In genomic region chr4:2041234-2042130, GRCh38 we compare ENCODE assay signal across 8 cellular contexts. TPM values are rescaled to one million over a fixed set of nuclear protein-coding genes. Genes with fewer than 3 reads are reported as not detected.
DNase-seq lines count a peak whose midpoint lies in the region; ATAC-seq, FAIRE-seq and TF ChIP-seq lines count a peak whose summit lies in the region.

No MANE protein-coding gene starts in this region.

- H3K4me1 Mint-ChIP-seq in activated CD4-positive, alpha-beta T cell treated with anti-CD3 and anti-CD28 coated beads, Interleukin-2, amount 10 ng/mL, durations not matched to agents 7 days and 5 days: peaks cover 4% of the 10 kb centered on the region

- H3K27ac Mint-ChIP-seq in activated CD4-positive, alpha-beta T cell treated with anti-CD3 and anti-CD28 coated beads, Interleukin-2, amount 10 ng/mL, durations not matched to agents 7 days and 5 days: no peak overlapping the region

- peaks cover 28% of the 10 kb centered on the region for H3K27me3 Mint-ChIP-seq in activated CD4-positive, alpha-beta T cell treated with anti-CD3 and anti-CD28 coated beads, Interleukin-2, amount 10 ng/mL, durations not matched to agents 7 days and 5 days

- in situ Hi-C loops in HepG2 (cut with HindIII; ENCODE audit: extremely low pct_ligation_motif_present, low pct_unique_long_range_greater_than_20kb): no loop called here

- FAIRE-seq in HepG2 (lab: Jason Lieb, UNC): no peak

- peaks cover 6 to 24% of the 10 kb centered on the region in 2 experiments for H3K27me3 ChIP-seq in HepG2 (ENCODE audit: control insufficient read depth in 1 of 2, insufficient read depth in 2 of 2, low read length in 2 of 2)

- no peak for TF ChIP-seq RAD21 in HepG2 (CRISPR knock-in tag; IDR thresholded peaks at IDR 0.05)

- H3K79me2 ChIP-seq in HepG2 (ENCODE audit: insufficient read depth, low read length): no peaks in the 10 kb centered on the region

- H3K4me3 ChIP-seq in GM12875 (ENCODE audit: low read depth, low read length) (peak overlapping the region; percentile 66), HepG2 (replicated peaks in 1 of 3; ENCODE audit: insufficient read depth in 1 of 3, low read depth in 2 of 3, low read length in 3 of 3) (peak overlapping the region; percentile 65 to 80 (median 79))

- no TSS peak for BruUV-seq in HepG2 (replicated peaks; lab: Mats Ljungman, UMichigan)

- no peak overlapping the region for H2AFZ ChIP-seq in HepG2 (ENCODE audit: low read length)

- TF ChIP-seq CTCF in GM12875 (IDR thresholded peaks at IDR 0.05; ENCODE audit: borderline replicate concordance, insufficient read depth, low read depth, low read length) (no peak), HepG2 (CRISPR knock-in tag; IDR thresholded peaks at IDR 0.05) (no peak)

- H3K4me1 ChIP-seq in HepG2 (ENCODE audit: insufficient read depth, low read length): peaks cover 13% of the 10 kb centered on the region

- no peaks in the 10 kb centered on the region for H3K36me3 ChIP-seq in HepG2 (replicated peaks in 1 of 2; ENCODE audit: control insufficient read depth in 1 of 2, insufficient read depth in 2 of 2, low read length in 2 of 2)

- H3K36me3 Mint-ChIP-seq in activated CD4-positive, alpha-beta T cell treated with anti-CD3 and anti-CD28 coated beads, Interleukin-2, amount 10 ng/mL, durations not matched to agents 7 days and 5 days (ENCODE audit: low read depth): peaks cover 1% of the 10 kb centered on the region

- H3K9me3 Mint-ChIP-seq in activated CD4-positive, alpha-beta T cell treated with anti-CD3 and anti-CD28 coated beads, Interleukin-2, amount 10 ng/mL, durations not matched to agents 7 days and 5 days: no peaks in the 10 kb centered on the region

- no peak overlapping the region for H3K27ac ChIP-seq in HepG2 (ENCODE audit: extremely low read length, insufficient read depth, low read length)

- intact Hi-C loops in HepG2 (cut with micrococcal nuclease; ENCODE audit: unreplicated experiment): no loop called here

- H3K4me3 Mint-ChIP-seq in activated CD4-positive, alpha-beta T cell treated with anti-CD3 and anti-CD28 coated beads, Interleukin-2, amount 10 ng/mL, durations not matched to agents 7 days and 5 days: peak overlapping the region; percentile 76

- CTCF ChIA-PET in activated CD4-positive, alpha-beta T cell treated with anti-CD3 and anti-CD28 coated beads, Interleukin-2, amount 10 ng/mL, durations not matched to agents 7 days and 5 days (lab: Charles Lee): interaction anchor here (1.2 kb wide), 1 partner anchor 11 kb away, joined by 3 read pairs; no protein-coding TSS in a partner anchor
- CTCF ChIA-PET in HepG2 (lab: Yijun Ruan, JAX; ENCODE audit: low intra/inter-chr PET ratio, low total read pairs): no interaction called here

- peak; percentile 12 for DNase-seq in NCI-H2227 treated with DMSO at 0.1 percent for 48 hours (lab: John Stamatoyannopoulos, UW)
- DNase-seq in activated CD4-positive, alpha-beta T cell treated with anti-CD3 and anti-CD28 coated beads, Interleukin-2, amount 10 ng/mL, durations not matched to agents 7 days and 5 days: peak; percentile 88
- DNase-seq in dermis blood vessel endothelial cell: peak; percentile 68
- peak; percentile 55 for DNase-seq in HepG2 (ENCODE audit: low spot score)
- peak; percentile 87 to 94 for DNase-seq in stimulated activated CD4-positive, alpha-beta T cell treated with anti-CD3 and anti-CD28 coated beads, Interleukin-2, amount 100 ng/mL, for 24 hours
- no peak for DNase-seq in cerebellar nuclear complex (lab: John Stamatoyannopoulos, UW)

- WGBS in HepG2 (ENCODE audit: low lambda C conversion rate): 17% methylated on average over 15 of the region's 94 CpGs

- H3K4me2 ChIP-seq in HepG2 (ENCODE audit: low read depth, low read length): peak overlapping the region; percentile 76

- POLR2A ChIA-PET in activated CD4-positive, alpha-beta T cell treated with anti-CD3 and anti-CD28 coated beads, Interleukin-2, amount 10 ng/mL, durations not matched to agents 7 days and 5 days (lab: Charles Lee): no interaction called here
- POLR2A ChIA-PET in HepG2 (lab: Yijun Ruan, JAX): no interaction called here

- no peak for TF ChIP-seq POLR2A in HepG2 (IDR thresholded peaks at IDR 0.05; ENCODE audit: insufficient read depth in 1 of 2, low read depth in 2 of 2, low read length in 2 of 2)

- no peak overlapping the region for H3K9ac ChIP-seq in HepG2 (ENCODE audit: insufficient read depth, low read depth, low read length)

- no peaks in the 10 kb centered on the region for H4K20me1 ChIP-seq in HepG2 (ENCODE audit: insufficient read depth, low read length)

- peak; percentile 74 for ATAC-seq in HG02870 (IDR thresholded peaks at IDR 0.05; ENCODE audit: unreplicated experiment)
- ATAC-seq in HepG2: peak; percentile 66

- no peaks in the 10 kb centered on the region for H3K9me3 ChIP-seq in HepG2 (ENCODE audit: low read length)

- no peak for TF ChIP-seq EP300 in HepG2 (IDR thresholded peaks at IDR 0.05; ENCODE audit: low read depth in 2 of 2, low read length in 2 of 2)
- no peak for TF ChIP-seq EP300 in HepG2 (CRISPR knock-in tag; IDR thresholded peaks at IDR 0.05; ENCODE audit: borderline replicate concordance)

TF ChIP-seq in HepG2, 621 proteins besides CTCF, POLR2A, EP300 and RAD21 (continues in another document):
- TF ChIP-seq ZNF777 (CRISPR knock-in tag; IDR thresholded peaks at IDR 0.05) (peak; percentile 83), MXI1 (IDR thresholded peaks at IDR 0.05; ENCODE audit: borderline replicate concordance, low read depth, low read length) (peak; percentile 25; the same call in 1 of the 3 replicates), PAX8 (CRISPR knock-in tag; IDR thresholded peaks at IDR 0.05; ENCODE audit: borderline replicate concordance) (no peak)

RNA-seq across cellular contexts. Expression of gene NAT8L, which starts 17.6 kb away (rescaled TPM):
- under 1 TPM in 1 of 2 experiments, not detected in 1; 0.07 TPM for total RNA-seq in activated CD4-positive, alpha-beta T cell treated with anti-CD3 and anti-CD28 coated beads, Interleukin-2, amount 10 ng/mL, durations not matched to agents 7 days and 5 days
- total RNA-seq in dermis blood vessel endothelial cell: under 0.01 TPM in 2 replicates
- total RNA-seq in HepG2 (2016; rRNA removed; fragmentation: Illumina TruSeq; extraction: Trizol): 1.6 and 3.3 TPM in 2 replicates
- total RNA-seq in HepG2 (2016; cell fraction: cytosol; rRNA removed; fragmentation: Illumina TruSeq; extraction: Trizol; ENCODE audit: low read depth): 0.40 and 0.53 TPM in 2 replicates
- 1.7 and 3.2 TPM in 2 replicates for total RNA-seq in HepG2 (2016; cell fraction: insoluble cytoplasmic fraction; rRNA removed; fragmentation: Illumina TruSeq; extraction: Trizol)
- total RNA-seq in HepG2 (2016; cell fraction: membrane; rRNA removed; fragmentation: Illumina TruSeq; extraction: Trizol): 1.5 and 1.7 TPM in 2 replicates
- total RNA-seq in HepG2 (2016; cell fraction: nucleus; rRNA removed; fragmentation: Illumina TruSeq; extraction: Trizol): 2.9 and 3.4 TPM in 2 replicates
- polyA plus RNA-seq in HepG2 (2011; rRNA removed): 2.2 and 3.4 TPM in 2 replicates
- polyA plus RNA-seq in HepG2 (2011; cell fraction: cytosol; rRNA removed): 4.1 and 4.4 TPM in 2 replicates
- polyA plus RNA-seq in HepG2 (2011; cell fraction: nucleus; rRNA removed): 11.8 TPM in 2 replicates
- polyA plus RNA-seq in HepG2 (2012): 1.1 and 3.9 TPM in 2 replicates
- 0.63 and 0.64 TPM in 2 replicates for polyA plus RNA-seq in HepG2 (2016; cell fraction: cytosol; fragmentation: Illumina TruSeq; extraction: Trizol; ENCODE audit: low read depth)
- polyA plus RNA-seq in HepG2 (2016; cell fraction: insoluble cytoplasmic fraction; fragmentation: Illumina TruSeq; extraction: Trizol; ENCODE audit: low read depth): 3.1 and 3.9 TPM in 2 replicates
- 1.5 and 1.8 TPM in 2 replicates for polyA plus RNA-seq in HepG2 (2016; cell fraction: membrane; fragmentation: Illumina TruSeq; extraction: Trizol; ENCODE audit: low read depth)
- polyA plus RNA-seq in HepG2 (2016; cell fraction: nucleus; fragmentation: Illumina TruSeq; extraction: Trizol; ENCODE audit: insufficient read depth, low read depth): 8.3 and 8.8 TPM in 2 replicates
- polyA minus RNA-seq in HepG2 (2011; rRNA and poly(A)+ RNA removed; ENCODE audit: low replicate concordance): 10.6 and 14.5 TPM in 2 replicates
- polyA minus RNA-seq in HepG2 (2011; cell fraction: cytosol; rRNA and poly(A)+ RNA removed): 3.8 and 4.2 TPM in 2 replicates
- 2.4 and 2.9 TPM in 2 replicates for polyA minus RNA-seq in HepG2 (2011; cell fraction: nucleus; rRNA and poly(A)+ RNA removed)

RNA-seq across cellular contexts. Expression of gene NELFA, which starts 32.7 kb away (rescaled TPM):
- 10 to 100 TPM; 34.7 to 36.2 TPM for total RNA-seq in activated CD4-positive, alpha-beta T cell treated with anti-CD3 and anti-CD28 coated beads, Interleukin-2, amount 10 ng/mL, durations not matched to agents 7 days and 5 days
- total RNA-seq in dermis blood vessel endothelial cell (13.8 and 17.0 TPM in 2 replicates), HepG2 (2016; rRNA removed; fragmentation: Illumina TruSeq; extraction: Trizol) (11.4 and 18.5 TPM in 2 replicates)
- total RNA-seq in HepG2 (2016; cell fraction: cytosol; rRNA removed; fragmentation: Illumina TruSeq; extraction: Trizol; ENCODE audit: low read depth): 11.0 and 11.5 TPM in 2 replicates
- 10.3 and 19.4 TPM in 2 replicates for total RNA-seq in HepG2 (2016; cell fraction: insoluble cytoplasmic fraction; rRNA removed; fragmentation: Illumina TruSeq; extraction: Trizol)
- 15.4 and 15.7 TPM in 2 replicates for total RNA-seq in HepG2 (2016; cell fraction: membrane; rRNA removed; fragmentation: Illumina TruSeq; extraction: Trizol)
- total RNA-seq in HepG2 (2016; cell fraction: nucleus; rRNA removed; fragmentation: Illumina TruSeq; extraction: Trizol): 15.3 and 18.5 TPM in 2 replicates
- 13.3 and 14.6 TPM in 2 replicates for polyA plus RNA-seq in HepG2 (2011; rRNA removed)
- polyA plus RNA-seq in HepG2 (2011; cell fraction: cytosol; rRNA removed): 6.5 and 13.6 TPM in 2 replicates
- polyA plus RNA-seq in HepG2 (2011; cell fraction: nucleus; rRNA removed): 45.3 and 58.0 TPM in 2 replicates
- polyA plus RNA-seq in HepG2 (2012): 16.5 and 18.9 TPM in 2 replicates
- 6.0 and 6.9 TPM in 2 replicates for polyA plus RNA-seq in HepG2 (2016; cell fraction: cytosol; fragmentation: Illumina TruSeq; extraction: Trizol; ENCODE audit: low read depth)
- 18.4 and 25.2 TPM in 2 replicates for polyA plus RNA-seq in HepG2 (2016; cell fraction: insoluble cytoplasmic fraction; fragmentation: Illumina TruSeq; extraction: Trizol; ENCODE audit: low read depth)
- 9.2 and 10.2 TPM in 2 replicates for polyA plus RNA-seq in HepG2 (2016; cell fraction: membrane; fragmentation: Illumina TruSeq; extraction: Trizol; ENCODE audit: low read depth)
- polyA plus RNA-seq in HepG2 (2016; cell fraction: nucleus; fragmentation: Illumina TruSeq; extraction: Trizol; ENCODE audit: insufficient read depth, low read depth): 43.4 and 47.9 TPM in 2 replicates
- 8.8 and 40.6 TPM in 2 replicates for polyA minus RNA-seq in HepG2 (2011; rRNA and poly(A)+ RNA removed; ENCODE audit: low replicate concordance)
- 11.3 and 19.9 TPM in 2 replicates for polyA minus RNA-seq in HepG2 (2011; cell fraction: cytosol; rRNA and poly(A)+ RNA removed)
- polyA minus RNA-seq in HepG2 (2011; cell fraction: nucleus; rRNA and poly(A)+ RNA removed): 29.0 and 37.0 TPM in 2 replicates

Comparison
In these comparisons a context has a peak if more than half of its experiments do, and no peak if none do; other contexts are left out.
1. DNase-seq: peak in NCI-H2227 treated with DMSO at 0.1 percent for 48 hours (single experiment), activated CD4-positive, alpha-beta T cell treated with anti-CD3 and anti-CD28 coated beads, Interleukin-2, amount 10 ng/mL, durations not matched to agents 7 days and 5 days (single experiment), dermis blood vessel endothelial cell (single experiment), HepG2 (single experiment) and stimulated activated CD4-positive, alpha-beta T cell treated with anti-CD3 and anti-CD28 coated beads, Interleukin-2, amount 100 ng/mL, for 24 hours (2 of 2); none in cerebellar nuclear complex (0 of 2).